ENCODE assay signal across 32 cellular contexts in genomic region chr17:27765353-27765752, GRCh38. TPM values are rescaled to one million over a fixed set of nuclear protein-coding genes. Genes with fewer than 3 reads are reported as not detected.
"Had no signal": no experiment of that assay in that cellular context is flagged by ENCODE, and none has a peak within 500 bp of the region (broad histone marks: within the 10 kb centered on the region; RNA-seq: fewer than 3 reads in every experiment).

No MANE protein-coding gene starts in this region.

- H3K36me3 ChIP-seq: adrenal gland, ascending aorta, brain microvascular endothelial cell, breast epithelium, cardiac muscle cell had no signal

- H3K9me3 ChIP-seq: adrenal gland, ascending aorta, body of pancreas, breast epithelium had no signal

- H3K27me3 ChIP-seq: adrenal gland, ascending aorta, body of pancreas, brain microvascular endothelial cell, breast epithelium, cardiac muscle cell had no signal

- H3K27ac ChIP-seq: adrenal gland, ascending aorta, body of pancreas, brain microvascular endothelial cell, breast epithelium, cardiac muscle cell had no signal

- DNase-seq: activated effector memory CD4-positive, alpha-beta T cell treated with anti-CD3 and anti-CD28 coated beads, Interleukin-2, amount 50 U/mL, for 16 hours; activated effector memory CD4-positive, alpha-beta T cell treated with Interleukin-2 at 50 U/mL for 16 hours; activated gamma-delta T cell; activated gamma-delta T cell treated with Interleukin-2 at 50 U/mL for 16 hours; activated naive CD4-positive, alpha-beta T cell; activated naive CD4-positive, alpha-beta T cell treated with anti-CD3 and anti-CD28 coated beads for 36 hours; activated naive CD4-positive, alpha-beta T cell treated with anti-CD3 and anti-CD28 coated beads, Interleukin-2, amount 10 ng/mL, durations not matched to agents 7 days and 5 days; activated naive CD4-positive, alpha-beta T cell treated with anti-CD3 and anti-CD28 coated beads, Interleukin-2, amount 50 U/mL, for 16 hours; activated naive CD4-positive, alpha-beta T cell treated with Interleukin-2 at 50 U/mL for 16 hours; activated naive CD8-positive, alpha-beta T cell treated with anti-CD3 and anti-CD28 coated beads for 36 hours; activated naive CD8-positive, alpha-beta T cell treated with anti-CD3 and anti-CD28 coated beads, Interleukin-2, amount 10 ng/mL, durations not matched to agents 7 days and 5 days; activated naive CD8-positive, alpha-beta T cell treated with anti-CD3 and anti-CD28 coated beads, Interleukin-2, amount 50 U/mL, for 24 hours; activated T-cell treated with anti-CD3 and anti-CD28 coated beads, Interleukin-2, amount 50 U/mL, for 1 hour; activated T-cell treated with anti-CD3 and anti-CD28 coated beads, Interleukin-2, amount 50 U/mL, for 24 hours; activated T-cell treated with anti-CD3 and anti-CD28 coated beads, Interleukin-2, amount 50 U/mL, for 4 hours; activated T-cell treated with anti-CD3 and anti-CD28 coated beads, Interleukin-2, amount 50 U/mL, for 48 hours; activated T-cell treated with anti-CD3 and anti-CD28 coated beads, Interleukin-2, amount 50 U/mL, for 72 hours; adrenal gland; amniotic stem cell; aorta; body of pancreas; brain microvascular endothelial cell; central memory CD4-positive, alpha-beta T cell; cerebellar nuclear complex had no signal

- H3K4me3 ChIP-seq: adrenal gland, ascending aorta, body of pancreas, breast epithelium, cardiac muscle cell had no signal

- ATAC-seq: activated naive CD4-positive, alpha-beta T cell treated with anti-CD3 and anti-CD28 coated beads, Interleukin-2, amount 50 U/mL, for 72 hours; activated naive CD8-positive, alpha-beta T cell treated with anti-CD3 and anti-CD28 coated beads, Interleukin-2, amount 50 U/mL, for 24 hours; activated T-cell treated with anti-CD3 and anti-CD28 coated beads, Interleukin-2, amount 50 U/mL, for 4 hours; activated T-cell treated with anti-CD3 and anti-CD28 coated beads, Interleukin-2, amount 50 U/mL, for 72 hours; activated T-helper 17 cell treated with anti-CD3 and anti-CD28 coated beads, Interleukin-2, amount 50 U/mL, for 72 hours; body of pancreas had no signal

- H3K4me1 ChIP-seq: adrenal gland, ascending aorta, body of pancreas, breast epithelium had no signal

RNA-seq across cellular contexts. Expression of gene NOS2, which starts 35.0 kb away (rescaled TPM):
- total RNA-seq: activated naive CD4-positive, alpha-beta T cell treated with anti-CD3 and anti-CD28 coated beads, Interleukin-2, amount 50 U/mL, for 72 hours; activated T-cell treated with anti-CD3 and anti-CD28 coated beads, Interleukin-2, amount 50 U/mL, for 4 hours; activated T-helper 1 cell treated with anti-CD3 and anti-CD28 coated beads, Interleukin-12 subunit alpha, Interleukin-12 subunit beta, Interleukin-2, Interleukin-4 antibody, amounts not matched to agents 30 ng/mL and 10 ng/mL and 1 ng/mL, durations not matched to agents 14 hours and 24 hours and 36 hours; activated T-helper 17 cell treated with anti-CD3 and anti-CD28 coated beads, Interleukin-2, amount 50 U/mL, for 72 hours; activated T-helper 2 cell treated with anti-CD3 and anti-CD28 coated beads, Interferon-gamma antibody, Interleukin-2, Interleukin-4, amounts not matched to agents 10 μg/mL and 5 μg/mL and 100 μg/mL, durations not matched to agents 14 hours and 24 hours and 36 hours; ascending aorta; chondrocyte had no signal
